ENCODE assay signal across 10 cellular contexts in genomic region chr1:158017800-158018595, GRCh38. TPM values are rescaled to one million over a fixed set of nuclear protein-coding genes. Genes with fewer than 3 reads are reported as not detected.
DNase-seq lines count a peak whose midpoint lies in the region; ATAC-seq and TF ChIP-seq lines count a peak whose summit lies in the region.
"Had no signal": no experiment of that assay in that cellular context is flagged by ENCODE, and none has a peak within 500 bp of the region (broad histone marks: within the 10 kb centered on the region; RNA-seq: fewer than 3 reads in every experiment).

No MANE protein-coding gene starts in this region.

- H3K9me3 Mint-ChIP-seq in osteocyte (ENCODE audit: unreplicated experiment): no peaks in the 10 kb centered on the region
- H3K9me3 Mint-ChIP-seq: activated CD8-positive, alpha-beta T cell treated with anti-CD3 and anti-CD28 coated beads for 36 hours had no signal

- H3K4me1 Mint-ChIP-seq in osteocyte (ENCODE audit: unreplicated experiment): peaks cover 98% of the 10 kb centered on the region

- no peak for TF ChIP-seq POLR2A in esophagus squamous epithelium (IDR thresholded peaks at IDR 0.05)

- ATAC-seq in Right ventricle myocardium inferior: no peak
- ATAC-seq in GM21447 (IDR thresholded peaks at IDR 0.05; ENCODE audit: unreplicated experiment): no peak
- ATAC-seq: activated CD8-positive, alpha-beta T cell treated with anti-CD3 and anti-CD28 coated beads for 36 hours had no signal

- H3K27ac Mint-ChIP-seq in osteocyte (ENCODE audit: unreplicated experiment): peak overlapping the region; percentile 97
- H3K27ac Mint-ChIP-seq: activated CD8-positive, alpha-beta T cell treated with anti-CD3 and anti-CD28 coated beads for 36 hours had no signal

- H3K36me3 Mint-ChIP-seq in osteocyte (ENCODE audit: unreplicated experiment): peaks cover 2% of the 10 kb centered on the region

- H3K27me3 Mint-ChIP-seq in osteocyte (ENCODE audit: unreplicated experiment): no peaks in the 10 kb centered on the region

- TF ChIP-seq CTCF in right atrium auricular region (IDR thresholded peaks at IDR 0.05): no peak
- no peak for TF ChIP-seq CTCF in esophagus squamous epithelium (IDR thresholded peaks at IDR 0.05)
- no peak for TF ChIP-seq CTCF in osteocyte (IDR thresholded peaks at IDR 0.05)

- DNase-seq in right atrium auricular region (ENCODE audit: low spot score): no peak
- DNase-seq in Right ventricle myocardium inferior (ENCODE audit: missing footprints): no peak
- no peak for DNase-seq in esophagus squamous epithelium (lab: John Stamatoyannopoulos, UW)
- DNase-seq in osteocyte (ENCODE audit: extremely low spot score, unreplicated experiment): no peak
- no peak for DNase-seq in DMS53 (lab: John Stamatoyannopoulos, UW)
- no peak for DNase-seq in NCI-H128 (lab: John Stamatoyannopoulos, UW; ENCODE audit: unreplicated experiment)
- no peak for DNase-seq in amygdala (lab: John Stamatoyannopoulos, UW)
- DNase-seq: activated CD8-positive, alpha-beta T cell treated with anti-CD3 and anti-CD28 coated beads for 36 hours; amniotic stem cell had no signal

- H3K4me1 ChIP-seq in right atrium auricular region (peaks cover 0 to 65% of the 10 kb centered on the region in 2 donors), esophagus squamous epithelium (peaks cover 23 to 100% (median 81%) of the 10 kb centered on the region in 3 donors)

- H3K36me3 ChIP-seq in right atrium auricular region (no peaks in the 10 kb centered on the region), esophagus squamous epithelium (no peaks in the 10 kb centered on the region)

- H3K4me3 ChIP-seq in right atrium auricular region (no peak overlapping the region), esophagus squamous epithelium (no peak overlapping the region)

- H3K27me3 ChIP-seq in right atrium auricular region (no peaks in the 10 kb centered on the region), esophagus squamous epithelium (no peaks in the 10 kb centered on the region)

- H3K27ac ChIP-seq in right atrium auricular region (peak overlapping the region; percentile 80 to 83), esophagus squamous epithelium (peak overlapping the region; percentile 68 to 90 (median 76))

- peak overlapping the region; percentile 43 for H3K4me3 Mint-ChIP-seq in osteocyte (ENCODE audit: unreplicated experiment)
- H3K4me3 Mint-ChIP-seq: activated CD8-positive, alpha-beta T cell treated with anti-CD3 and anti-CD28 coated beads for 36 hours had no signal

- WGBS in esophagus squamous epithelium, 2 donors: 68 to 78% methylated on average over 3 of the region's 4 CpGs

- H3K9me3 ChIP-seq in right atrium auricular region (no peaks in the 10 kb centered on the region), esophagus squamous epithelium (no peaks in the 10 kb centered on the region)

- intact Hi-C loops in Right ventricle myocardium inferior (cut with DNase I): no loop called here
- intact Hi-C loops in esophagus squamous epithelium (cut with DNase I): no loop called here

RNA-seq across cellular contexts. Expression of gene KIRREL1, which starts 24.6 kb away (rescaled TPM):
- total RNA-seq in right atrium auricular region (10 to 100 TPM; 12.3 to 21.9 TPM), Right ventricle myocardium inferior (11.3 TPM), esophagus squamous epithelium (10 to 100 TPM in 3 of 4 donors, 1 to 10 TPM in 1; 3.6 to 18.9 (median 15.2) TPM), osteocyte (122 TPM in 2 replicates)
